20 cellular contexts compared by ENCODE assay signal in genomic region chr13:111326981-111327642, GRCh38. TPM values are rescaled to one million over a fixed set of nuclear protein-coding genes. Genes with fewer than 3 reads are reported as not detected.
"Had no signal": no experiment of that assay in that cellular context is flagged by ENCODE, and none has a peak within 500 bp of the region (broad histone marks: within the 10 kb centered on the region; RNA-seq: fewer than 3 reads in every experiment).

No MANE protein-coding gene starts in this region.

- H3K4me3 Mint-ChIP-seq: activated T-helper 1 cell treated with anti-CD3 and anti-CD28 coated beads, Interleukin-12 subunit alpha, Interleukin-12 subunit beta, Interleukin-2, Interleukin-4 antibody, amounts not matched to agents 30 ng/mL and 10 ng/mL and 1 ng/mL, durations not matched to agents 14 hours and 24 hours and 36 hours; endodermal cell; memory B cell; nephron; stimulated activated naive B cell treated with anti-CD40 and anti-IgM and Interleukin-4, amounts not matched to agents 10 μg/mL and 1 μg/mL and 100 μg/mL, for 72 hours had no signal

- H3K36me3 ChIP-seq: brain microvascular endothelial cell, heart left ventricle, upper lobe of left lung had no signal

- H3K4me3 ChIP-seq: ascending aorta, heart left ventricle, testis, upper lobe of left lung had no signal

- H3K27me3 Mint-ChIP-seq: memory B cell; stimulated activated naive B cell treated with anti-CD40 and anti-IgM and Interleukin-4, amounts not matched to agents 10 μg/mL and 1 μg/mL and 100 μg/mL, for 72 hours had no signal

- H3K4me1 Mint-ChIP-seq: endodermal cell; memory B cell; stimulated activated naive B cell treated with anti-CD40 and anti-IgM and Interleukin-4, amounts not matched to agents 10 μg/mL and 1 μg/mL and 100 μg/mL, for 72 hours had no signal

- H3K27ac Mint-ChIP-seq: activated naive CD4-positive, alpha-beta T cell treated with anti-CD3 and anti-CD28 coated beads, Interleukin-2, amount 50 U/mL, for 72 hours; activated T-helper 1 cell treated with anti-CD3 and anti-CD28 coated beads, Interleukin-12 subunit alpha, Interleukin-12 subunit beta, Interleukin-2, Interleukin-4 antibody, amounts not matched to agents 30 ng/mL and 10 ng/mL and 1 ng/mL, durations not matched to agents 14 hours and 24 hours and 36 hours; endodermal cell; memory B cell; nephron; stimulated activated naive B cell treated with anti-CD40 and anti-IgM and Interleukin-4, amounts not matched to agents 10 μg/mL and 1 μg/mL and 100 μg/mL, for 72 hours had no signal

- H3K27ac ChIP-seq: ascending aorta, brain microvascular endothelial cell, epithelial cell of prostate, heart left ventricle, parathyroid adenoma, testis, upper lobe of left lung had no signal

- H2AFZ ChIP-seq: parathyroid adenoma had no signal

- DNase-seq: brain microvascular endothelial cell; central memory CD4-positive, alpha-beta T cell; endodermal cell; heart left ventricle; small intestine; stimulated activated CD4-positive, alpha-beta T cell treated with anti-CD3 and anti-CD28 coated beads, Interleukin-15, amount 100 ng/mL, for 24 hours; stimulated activated naive B cell treated with anti-CD40 and anti-IgM and Interleukin-4, amounts not matched to agents 10 μg/mL and 1 μg/mL and 100 μg/mL, for 72 hours; T-helper 1 cell; testis had no signal

- H3K9ac ChIP-seq: parathyroid adenoma had no signal

- H3K36me3 Mint-ChIP-seq: activated naive CD4-positive, alpha-beta T cell treated with anti-CD3 and anti-CD28 coated beads, Interleukin-2, amount 50 U/mL, for 72 hours; memory B cell had no signal

- H3K4me1 ChIP-seq: ascending aorta, heart left ventricle, parathyroid adenoma, testis, upper lobe of left lung had no signal

- H3K27me3 ChIP-seq: ascending aorta, brain microvascular endothelial cell, heart left ventricle, testis, upper lobe of left lung had no signal

- H3K9me3 Mint-ChIP-seq: activated naive CD4-positive, alpha-beta T cell treated with anti-CD3 and anti-CD28 coated beads, Interleukin-2, amount 50 U/mL, for 72 hours; activated T-helper 1 cell treated with anti-CD3 and anti-CD28 coated beads, Interleukin-12 subunit alpha, Interleukin-12 subunit beta, Interleukin-2, Interleukin-4 antibody, amounts not matched to agents 30 ng/mL and 10 ng/mL and 1 ng/mL, durations not matched to agents 14 hours and 24 hours and 36 hours; endodermal cell; memory B cell; nephron; stimulated activated naive B cell treated with anti-CD40 and anti-IgM and Interleukin-4, amounts not matched to agents 10 μg/mL and 1 μg/mL and 100 μg/mL, for 72 hours had no signal

- ATAC-seq: heart left ventricle; sciatic nerve; stimulated activated naive B cell treated with anti-CD40 and anti-IgM and Interleukin-4, amounts not matched to agents 10 μg/mL and 1 μg/mL and 100 μg/mL, for 72 hours had no signal

- H3K9me3 ChIP-seq: ascending aorta, heart left ventricle, testis, upper lobe of left lung had no signal

RNA-seq across cellular contexts. Expression of gene TEX29, which starts 6.7 kb away (rescaled TPM):
- total RNA-seq: ascending aorta, myocyte had no signal
- polyA plus RNA-seq: liver had no signal
